8 cellular contexts compared by ENCODE assay signal in genomic region chr22:37844904-37845334, GRCh38. TPM values are rescaled to one million over a fixed set of nuclear protein-coding genes. Genes with fewer than 3 reads are reported as not detected.
DNase-seq lines count a peak whose midpoint lies in the region; ATAC-seq, FAIRE-seq and TF ChIP-seq lines count a peak whose summit lies in the region.

No MANE protein-coding gene starts in this region.

- H2AFZ ChIP-seq in PC-3 (ENCODE audit: low read length) (peak overlapping the region; percentile 76), osteoblast (ENCODE audit: low read length) (peak overlapping the region; percentile 70)

- H4K20me1 ChIP-seq in PC-3 (ENCODE audit: low read length) (peaks cover 4% of the 10 kb centered on the region; the same call in 1 of the 2 replicates), osteoblast (ENCODE audit: insufficient read depth, low read length) (peaks cover 19% of the 10 kb centered on the region)

- no peak for DNase-seq in CD4-positive, alpha-beta T cell
- DNase-seq in PC-3 (no peak), osteoblast (ENCODE audit: insufficient read length, low spot score, missing footprints) (no peak), mucosa of gallbladder (ENCODE audit: low spot score) (no peak), NCI-H2196 treated with DMSO at 0.1 percent for 48 hours (lab: John Stamatoyannopoulos, UW; ENCODE audit: unreplicated experiment) (no peak), GOT3 (lab: John Stamatoyannopoulos, UW) (no peak), HTR-8/SVneo (ENCODE audit: insufficient read length, low spot score) (no peak)
- no peak for DNase-seq in effector memory CD4-positive, alpha-beta T cell

- no peak for FAIRE-seq in HTR-8/SVneo (lab: Jason Lieb, UNC)

- peak overlapping the region; percentile 90 for H3K4me3 Mint-ChIP-seq in CD4-positive, alpha-beta T cell

- H3K36me3 ChIP-seq in PC-3 (ENCODE audit: low read depth, low read length) (no peaks in the 10 kb centered on the region), osteoblast (ENCODE audit: insufficient read depth, low read length) (peaks cover under 1% of the 10 kb centered on the region)
- H3K36me3 ChIP-seq in effector memory CD4-positive, alpha-beta T cell (ENCODE audit: control insufficient read depth, insufficient read depth, low read length), result no peaks in the 10 kb centered on the region

- H3K27me3 Mint-ChIP-seq in CD4-positive, alpha-beta T cell, result no peaks in the 10 kb centered on the region

- no peak overlapping the region for H3K9ac ChIP-seq in PC-3 (ENCODE audit: low read length)

- H3F3A ChIP-seq in PC-3 (ENCODE audit: low read length, unreplicated experiment), result no peaks in the 10 kb centered on the region

- no peaks in the 10 kb centered on the region for H3K27me3 ChIP-seq in CD4-positive, alpha-beta T cell (ENCODE audit: control insufficient read depth, insufficient read depth, low read length)
- H3K27me3 ChIP-seq in PC-3 (ENCODE audit: low read length) (no peaks in the 10 kb centered on the region), osteoblast (ENCODE audit: insufficient read depth, low read length) (no peaks in the 10 kb centered on the region)
- no peaks in the 10 kb centered on the region for H3K27me3 ChIP-seq in effector memory CD4-positive, alpha-beta T cell (replicated peaks; ENCODE audit: control insufficient read depth, insufficient read depth, low read length, poor library complexity, severe bottlenecking)

- intact Hi-C loops in CD4-positive, alpha-beta T cell (cut with DNase I, micrococcal nuclease), result loop anchor here in 1 of 2 experiments (5.0 to 10.0 kb wide), 5 partner anchors 38 to 210 kb away; partner anchors contain the start of genes C22orf23, GCAT, NOL12 and PICK1
- intact Hi-C loops in PC-3 (cut with micrococcal nuclease), result no loop called here

- POLR2A ChIA-PET in CD4-positive, alpha-beta T cell (lab: Charles Lee), result interaction anchor here (0.7 to 1.9 kb wide), 17 partner anchors 9 to 1474 kb away, joined by 3 to 12 read pairs (median 5); partner anchors contain the start of genes DMC1, GCAT, GGA1 and MICALL1
- POLR2A ChIA-PET in PC-3 (lab: Charles Lee; ENCODE audit: unreplicated experiment), result interaction anchor here (0.7 kb wide), 1 partner anchor 278 kb away, joined by 9 read pairs; no protein-coding TSS in a partner anchor

- H3K4me2 ChIP-seq in PC-3 (ENCODE audit: low read length), result peak overlapping the region; percentile 57; the same call in 1 of the 2 replicates
- H3K4me2 ChIP-seq in osteoblast (ENCODE audit: insufficient read depth, low read length), result peak overlapping the region; percentile 93

- H3K79me2 ChIP-seq in PC-3 (ENCODE audit: low read length), result peaks cover 47% of the 10 kb centered on the region
- H3K79me2 ChIP-seq in osteoblast (ENCODE audit: insufficient read depth, low read length), result peaks cover 42% of the 10 kb centered on the region

- H3K4me1 Mint-ChIP-seq in CD4-positive, alpha-beta T cell (ENCODE audit: low read depth), result peaks cover 32% of the 10 kb centered on the region

- peaks cover 4% of the 10 kb centered on the region; the same call in 1 of the 2 replicates for H3K4me1 ChIP-seq in PC-3 (ENCODE audit: insufficient read depth, low read length)
- peaks cover 7% of the 10 kb centered on the region for H3K4me1 ChIP-seq in effector memory CD4-positive, alpha-beta T cell (ENCODE audit: control insufficient read depth, insufficient read depth, low read length, poor library complexity, severe bottlenecking)
- H3K4me1 ChIP-seq in osteoblast (ENCODE audit: insufficient read depth, low read length), result peaks cover 14% of the 10 kb centered on the region

- H3K9me3 ChIP-seq in CD4-positive, alpha-beta T cell (ENCODE audit: control insufficient read depth, low read length), result no peaks in the 10 kb centered on the region
- H3K9me3 ChIP-seq in PC-3 (ENCODE audit: low read length), result no peaks in the 10 kb centered on the region
- H3K9me3 ChIP-seq in effector memory CD4-positive, alpha-beta T cell (ENCODE audit: control insufficient read depth, low read length), result no peaks in the 10 kb centered on the region
- no peaks in the 10 kb centered on the region for H3K9me3 ChIP-seq in osteoblast (ENCODE audit: low read depth, low read length)

- no peak for TF ChIP-seq CTCF in CD4-positive, alpha-beta T cell (IDR thresholded peaks at IDR 0.05)
- TF ChIP-seq CTCF in PC-3 (conservative IDR thresholded peaks at IDR 0.05; ENCODE audit: low read depth, low read length), result no peak
- TF ChIP-seq CTCF in osteoblast (IDR thresholded peaks at IDR 0.05; ENCODE audit: extremely low read depth, low read depth, low read length), result no peak

- CTCF ChIA-PET in CD4-positive, alpha-beta T cell (lab: Charles Lee), result no interaction called here
- CTCF ChIA-PET in PC-3 (lab: Charles Lee), result interaction anchor here (0.7 to 0.9 kb wide), 2 partner anchors 18 to 67 kb away, joined by 3 to 5 read pairs; no protein-coding TSS in a partner anchor

- H3K4me3 ChIP-seq in PC-3 (ENCODE audit: low read length) (peak overlapping the region; percentile 88), osteoblast (ENCODE audit: insufficient read depth, low read length) (peak overlapping the region; percentile 92)
- peak overlapping the region; percentile 72 for H3K4me3 ChIP-seq in effector memory CD4-positive, alpha-beta T cell (ENCODE audit: insufficient read depth, low read depth, low read length, poor library complexity, severe bottlenecking)

- peaks cover 30% of the 10 kb centered on the region for H3K36me3 Mint-ChIP-seq in CD4-positive, alpha-beta T cell (ENCODE audit: low read depth)

- peaks cover 3% of the 10 kb centered on the region for H3K9me3 Mint-ChIP-seq in CD4-positive, alpha-beta T cell

- ATAC-seq in CD4-positive, alpha-beta T cell (ENCODE audit: poor library complexity), result no peak
- no peak for ATAC-seq in PC-3

- BruUV-seq in PC-3 (replicated peaks; lab: Mats Ljungman, UMichigan), result TSS peak; percentile 6

- peak overlapping the region; percentile 87 for H3K27ac Mint-ChIP-seq in CD4-positive, alpha-beta T cell

- no peaks in the 10 kb centered on the region for H3K9me2 ChIP-seq in PC-3 (replicated peaks; ENCODE audit: low read length)

- no peak overlapping the region for H3K27ac ChIP-seq in CD4-positive, alpha-beta T cell (ENCODE audit: low read depth, low read length)
- H3K27ac ChIP-seq in PC-3 (ENCODE audit: low read length), result no peak overlapping the region
- peak overlapping the region; percentile 52 for H3K27ac ChIP-seq in effector memory CD4-positive, alpha-beta T cell (ENCODE audit: insufficient read depth, low read length, poor library complexity, severe bottlenecking)
- peak overlapping the region; percentile 26 for H3K27ac ChIP-seq in osteoblast (ENCODE audit: low read depth, low read length)

RNA-seq across cellular contexts. Expression of gene ANKRD54, which starts 0.8 kb away (rescaled TPM):
- total RNA-seq in CD4-positive, alpha-beta T cell, result 10 to 100 TPM; 18.3 to 20.6 TPM
- total RNA-seq in PC-3 (2014; rRNA removed), result 24.9 and 30.1 TPM in 2 replicates
- 20.6 and 23.9 TPM in 2 replicates for total RNA-seq in osteoblast
- 34.2 TPM for total RNA-seq in mucosa of gallbladder

RNA-seq across cellular contexts. Expression of gene EIF3L, which starts 4.3 kb away (rescaled TPM):
- 100 to 1,000 TPM; 525 to 541 TPM for total RNA-seq in CD4-positive, alpha-beta T cell
- total RNA-seq in PC-3 (2014; rRNA removed), result 164 and 218 TPM in 2 replicates
- total RNA-seq in osteoblast, result 280 and 330 TPM in 2 replicates
- total RNA-seq in mucosa of gallbladder, result 383 TPM

RNA-seq across cellular contexts. Expression of gene GALR3, which starts 21.7 kb away (rescaled TPM):
- total RNA-seq in CD4-positive, alpha-beta T cell, result not detected
- total RNA-seq in PC-3 (2014; rRNA removed), result not detected in 2 replicates
- total RNA-seq in osteoblast, result not detected in 2 replicates
- total RNA-seq in mucosa of gallbladder, result 0.29 TPM

RNA-seq across cellular contexts. Expression of gene GCAT, which starts 37.2 kb away (rescaled TPM):
- total RNA-seq in CD4-positive, alpha-beta T cell, result 1 to 10 TPM; 1.4 to 1.8 TPM
- total RNA-seq in PC-3 (2014; rRNA removed), result 26.0 and 33.3 TPM in 2 replicates
- 25.9 and 26.8 TPM in 2 replicates for total RNA-seq in osteoblast
- 22.3 TPM for total RNA-seq in mucosa of gallbladder

Comparison
In these comparisons a context has a peak if more than half of its experiments do, and no peak if none do; other contexts are left out.
1. H3K27ac ChIP-seq: peak in effector memory CD4-positive, alpha-beta T cell (single experiment) and osteoblast (single experiment); none in CD4-positive, alpha-beta T cell (single experiment) and PC-3 (single experiment).
2. Peak in every context shown above with its lines, with median percentiles within 50 percentile points of each other: H3K4me3 ChIP-seq.